ENCODE assay signal across 19 cellular contexts in genomic region chr10:79412516-79412915, GRCh38. TPM values are rescaled to one million over a fixed set of nuclear protein-coding genes. Genes with fewer than 3 reads are reported as not detected.
DNase-seq lines count a peak whose midpoint lies in the region; ATAC-seq and TF ChIP-seq lines count a peak whose summit lies in the region.
"Had no signal": no experiment of that assay in that cellular context is flagged by ENCODE, and none has a peak within 500 bp of the region (broad histone marks: within the 10 kb centered on the region; RNA-seq: fewer than 3 reads in every experiment).

No MANE protein-coding gene starts in this region.

- H3K4me2 ChIP-seq in neural progenitor cell = no peak overlapping the region

- H3K27ac ChIP-seq in cardiac muscle cell = peak overlapping the region; percentile 34
- H3K27ac ChIP-seq in gastroesophageal sphincter = peak overlapping the region in 3 of 4 donors; percentile 39 to 53 (median 41)
- no peak overlapping the region for H3K27ac ChIP-seq in neural progenitor cell
- peak overlapping the region; percentile 65 for H3K27ac ChIP-seq in subcutaneous abdominal adipose tissue (ENCODE audit: low read depth, low read length)

- no peak overlapping the region for H3K4me3 Mint-ChIP-seq in neural progenitor cell
- H3K4me3 Mint-ChIP-seq: CD4-positive, CD25-positive, alpha-beta regulatory T cell had no signal

- H3K36me3 ChIP-seq in cardiac muscle cell = no peaks in the 10 kb centered on the region
- H3K36me3 ChIP-seq in gastroesophageal sphincter = peaks cover 0 to 28% of the 10 kb centered on the region in 2 donors
- H3K36me3 ChIP-seq in neural progenitor cell = no peaks in the 10 kb centered on the region
- peaks cover 0 to 31% (median 20%) of the 10 kb centered on the region in 5 donors for H3K36me3 ChIP-seq in subcutaneous abdominal adipose tissue (ENCODE audit: control insufficient read depth in 5 of 5, insufficient read depth in 5 of 5, low read length in 5 of 5)

- peaks cover 10% of the 10 kb centered on the region for H3K4me1 ChIP-seq in cardiac muscle cell (ENCODE audit: low read depth)
- peaks cover 0 to 17% (median 17%) of the 10 kb centered on the region in 3 donors for H3K4me1 ChIP-seq in gastroesophageal sphincter
- no peaks in the 10 kb centered on the region for H3K4me1 ChIP-seq in neural progenitor cell
- peaks cover 0 to 46% (median 30%) of the 10 kb centered on the region in 5 donors for H3K4me1 ChIP-seq in subcutaneous abdominal adipose tissue (ENCODE audit: control insufficient read depth in 5 of 5, insufficient read depth in 5 of 5, low read length in 5 of 5)

- H3K36me3 Mint-ChIP-seq in neural progenitor cell = no peaks in the 10 kb centered on the region

- H3K9me3 ChIP-seq in cardiac muscle cell (ENCODE audit: low read depth) = no peaks in the 10 kb centered on the region
- no peaks in the 10 kb centered on the region for H3K9me3 ChIP-seq in gastroesophageal sphincter
- H3K9me3 ChIP-seq in neural progenitor cell (ENCODE audit: low read depth) = no peaks in the 10 kb centered on the region
- H3K9me3 ChIP-seq in subcutaneous abdominal adipose tissue (ENCODE audit: control insufficient read depth in 5 of 5, low read length in 5 of 5) = no peaks in the 10 kb centered on the region

- ATAC-seq in Right ventricle myocardium inferior = no peak
- ATAC-seq in gastroesophageal sphincter = no peak
- ATAC-seq: HepG2, Panc1 had no signal

- peaks cover 3% of the 10 kb centered on the region for H3K27me3 Mint-ChIP-seq in neural progenitor cell (ENCODE audit: insufficient read depth, low read depth)
- H3K27me3 Mint-ChIP-seq: CD4-positive, CD25-positive, alpha-beta regulatory T cell had no signal

- DNase-seq in cardiac muscle cell (ENCODE audit: low read depth in 1 of 2, low spot score in 1 of 2) (no peak), Right ventricle myocardium inferior (ENCODE audit: missing footprints) (no peak), neural progenitor cell (ENCODE audit: low spot score) (no peak), cortex of kidney (lab: John Stamatoyannopoulos, UW) (no peak), GM20000 (ENCODE audit: low spot score) (no peak), DMS79 treated with DMSO at 0.1 percent for 48 hours (lab: John Stamatoyannopoulos, UW) (no peak)
- DNase-seq: 8988T; CD4-positive, CD25-positive, alpha-beta regulatory T cell; COR-L47; NCI-H1417; NCI-H187; NCI-H2107; NCI-H510A; NCI-H774 had no signal

- TF ChIP-seq CTCF in cardiac muscle cell (IDR thresholded peaks at IDR 0.05; ENCODE audit: low read depth, low read length) (no peak), gastroesophageal sphincter (IDR thresholded peaks at IDR 0.05) (no peak), neural progenitor cell (IDR thresholded peaks at IDR 0.05) (no peak), GM20000 (IDR thresholded peaks at IDR 0.05; ENCODE audit: extremely low read depth, missing control alignments) (no peak)

- peak overlapping the region; percentile 29 for H3K27ac Mint-ChIP-seq in neural progenitor cell
- H3K27ac Mint-ChIP-seq: CD4-positive, CD25-positive, alpha-beta regulatory T cell had no signal

- H2AFZ ChIP-seq in neural progenitor cell (replicated peaks) = no peak overlapping the region

- H4K20me1 ChIP-seq in neural progenitor cell (ENCODE audit: low read depth) = no peaks in the 10 kb centered on the region

- H3K27me3 ChIP-seq in cardiac muscle cell (no peaks in the 10 kb centered on the region), gastroesophageal sphincter (no peaks in the 10 kb centered on the region), neural progenitor cell (no peaks in the 10 kb centered on the region), subcutaneous abdominal adipose tissue (ENCODE audit: control insufficient read depth in 5 of 5, insufficient read depth in 4 of 5, low read length in 5 of 5) (no peaks in the 10 kb centered on the region)

- no peak for TF ChIP-seq POLR2A in gastroesophageal sphincter (IDR thresholded peaks at IDR 0.05)

- no peaks in the 10 kb centered on the region for H3F3A ChIP-seq in neural progenitor cell (ENCODE audit: low read depth)

- 31 to 74% methylated on average over 3 to 10 of the region's 11 CpGs for WGBS in gastroesophageal sphincter (ENCODE audit: low coverage in 1 of 2), 2 donors

- no peaks in the 10 kb centered on the region for H3K79me2 ChIP-seq in neural progenitor cell (ENCODE audit: low read depth)

- no peak overlapping the region for H3K9ac ChIP-seq in neural progenitor cell
- no peak overlapping the region for H3K9ac ChIP-seq in subcutaneous abdominal adipose tissue (ENCODE audit: low read length in 5 of 5)

- TF ChIP-seq EP300 in gastroesophageal sphincter (IDR thresholded peaks at IDR 0.05) = no peak

- H3K9me3 Mint-ChIP-seq in neural progenitor cell = no peaks in the 10 kb centered on the region
- H3K9me3 Mint-ChIP-seq: CD4-positive, CD25-positive, alpha-beta regulatory T cell had no signal

- peaks cover 13% of the 10 kb centered on the region for H3K4me1 Mint-ChIP-seq in neural progenitor cell

- intact Hi-C loops in Right ventricle myocardium inferior (cut with DNase I) = no loop called here

- H3K4me3 ChIP-seq in cardiac muscle cell (no peak overlapping the region), gastroesophageal sphincter (no peak overlapping the region), neural progenitor cell (no peak overlapping the region), subcutaneous abdominal adipose tissue (ENCODE audit: low read depth in 1 of 5, low read length in 5 of 5) (no peak overlapping the region)
- H3K4me3 ChIP-seq: GM12878 had no signal

RNA-seq across cellular contexts. Expression of gene ZCCHC24, which starts 32.9 kb away (rescaled TPM):
- total RNA-seq in cardiac muscle cell = 56.5 and 58.0 TPM in 2 replicates
- 65.4 and 81.5 TPM in 2 replicates for polyA plus RNA-seq in cardiac muscle cell
- total RNA-seq in Right ventricle myocardium inferior = 60.1 TPM
- total RNA-seq in gastroesophageal sphincter = 100 to 1,000 TPM in 1 of 4 donors, 10 to 100 TPM in 3; 60.5 to 186 (median 84.1) TPM
- total RNA-seq in neural progenitor cell (ENCODE audit: low replicate concordance) = 5.9 and 10.7 TPM in 2 replicates
